Comparison of ENCODE assay signal across 9 cellular contexts in genomic region chr3:170405101-170405500, GRCh38.
"Had no signal": no experiment of that assay in that cellular context is flagged by ENCODE, and none has a peak within 500 bp of the region (broad histone marks: within the 10 kb centered on the region; RNA-seq: fewer than 3 reads in every experiment).

No MANE protein-coding gene starts in this region.

- H3K4me3 ChIP-seq: GM23248, GM23338, HAP-1 had no signal

- H3K9ac ChIP-seq: GM23248 had no signal

- ATAC-seq: GM23338, HCT116 had no signal

- H3K4me2 ChIP-seq: GM23338 had no signal

- H2AFZ ChIP-seq: GM23248, GM23338 had no signal

- H3K9me3 ChIP-seq: HAP-1 had no signal

- H3K36me3 ChIP-seq: HAP-1 had no signal

- DNase-seq: GM23248, GOT3, H7, H9, HCEC 1CT, HFFc6 had no signal

- H3K27ac ChIP-seq: GM23248 had no signal
